24 cellular contexts compared by ENCODE assay signal in genomic region chr1:194175251-194175650, GRCh38.
"Had no signal": no experiment of that assay in that cellular context is flagged by ENCODE, and none has a peak within 500 bp of the region (broad histone marks: within the 10 kb centered on the region; RNA-seq: fewer than 3 reads in every experiment).

No MANE protein-coding gene starts in this region.

- H3K36me3 Mint-ChIP-seq: naive thymus-derived CD8-positive, alpha-beta T cell; stimulated activated memory B cell treated with anti-CD40 and anti-IgM and Interleukin-4, amounts not matched to agents 10 μg/mL and 1 μg/mL and 100 μg/mL, for 72 hours had no signal

- H3K36me3 ChIP-seq: ascending aorta, breast epithelium, esophagus squamous epithelium, neutrophil, pancreas, thoracic aorta, upper lobe of left lung had no signal

- H3K9me3 Mint-ChIP-seq: stimulated activated memory B cell treated with anti-CD40 and anti-IgM and Interleukin-4, amounts not matched to agents 10 μg/mL and 1 μg/mL and 100 μg/mL, for 72 hours had no signal

- H3K4me1 Mint-ChIP-seq: activated CD4-positive, alpha-beta T cell treated with anti-CD3 and anti-CD28 coated beads, Interleukin-2, amount 10 ng/mL, durations not matched to agents 7 days and 5 days; naive thymus-derived CD8-positive, alpha-beta T cell; stimulated activated memory B cell treated with anti-CD40 and anti-IgM and Interleukin-4, amounts not matched to agents 10 μg/mL and 1 μg/mL and 100 μg/mL, for 72 hours had no signal

- H3K27ac ChIP-seq: ascending aorta, breast epithelium, esophagus squamous epithelium, hepatocyte, neutrophil, pancreas, thoracic aorta, upper lobe of left lung had no signal

- H3K27me3 ChIP-seq: ascending aorta, breast epithelium, esophagus squamous epithelium, hepatocyte, neutrophil, pancreas, upper lobe of left lung had no signal

- H3K4me1 ChIP-seq: ascending aorta, breast epithelium, esophagus squamous epithelium, pancreas, upper lobe of left lung had no signal

- H3K4me3 Mint-ChIP-seq: activated CD4-positive, alpha-beta T cell treated with anti-CD3 and anti-CD28 coated beads, Interleukin-2, amount 10 ng/mL, durations not matched to agents 7 days and 5 days; activated T-cell treated with anti-CD3 and anti-CD28 coated beads, Interleukin-2, amount 50 U/mL, for 4 hours; dendritic cell treated with granulocyte-macrophage colony-stimulating factor and Interleukin-4, amounts not matched to agents 40 ng/mL and 50 ng/mL, for 4 days; naive thymus-derived CD8-positive, alpha-beta T cell; stimulated activated memory B cell treated with anti-CD40 and anti-IgM and Interleukin-4, amounts not matched to agents 10 μg/mL and 1 μg/mL and 100 μg/mL, for 72 hours had no signal

- H3K27ac Mint-ChIP-seq: activated CD4-positive, alpha-beta T cell treated with anti-CD3 and anti-CD28 coated beads, Interleukin-2, amount 10 ng/mL, durations not matched to agents 7 days and 5 days; dendritic cell treated with granulocyte-macrophage colony-stimulating factor and Interleukin-4, amounts not matched to agents 40 ng/mL and 50 ng/mL, for 4 days; naive thymus-derived CD8-positive, alpha-beta T cell; stimulated activated memory B cell treated with anti-CD40 and anti-IgM and Interleukin-4, amounts not matched to agents 10 μg/mL and 1 μg/mL and 100 μg/mL, for 72 hours had no signal

- H3K4me2 ChIP-seq: hepatocyte had no signal

- H2AFZ ChIP-seq: hepatocyte had no signal

- ATAC-seq: activated CD4-positive, CD25-positive, alpha-beta regulatory T cell treated with anti-CD3 and anti-CD28 coated beads, Interleukin-2, amount 50 U/mL, for 24 hours; activated T-cell treated with anti-CD3 and anti-CD28 coated beads, Interleukin-2, amount 50 U/mL, for 4 hours; left ventricle myocardium superior; naive thymus-derived CD8-positive, alpha-beta T cell; pancreas; sciatic nerve; stimulated activated memory B cell treated with anti-CD40 and anti-IgM and Interleukin-4, amounts not matched to agents 10 μg/mL and 1 μg/mL and 100 μg/mL, for 72 hours had no signal

- DNase-seq: activated CD4-positive, alpha-beta T cell treated with anti-CD3 and anti-CD28 coated beads, Interleukin-2, amount 10 ng/mL, durations not matched to agents 7 days and 5 days; activated CD8-positive, alpha-beta memory T cell treated with anti-CD3 and anti-CD28 coated beads, Interleukin-2, amount 50 U/mL, for 4 hours; activated effector memory CD4-positive, alpha-beta T cell treated with Interleukin-2 at 50 U/mL for 16 hours; activated naive CD4-positive, alpha-beta T cell treated with anti-CD3 and anti-CD28 coated beads, Interleukin-2, amount 50 U/mL, for 16 hours; activated T-cell treated with anti-CD3 and anti-CD28 coated beads, Interleukin-2, amount 50 U/mL, for 4 hours; cerebellar nuclear complex; effector CD8-positive, alpha-beta T cell; esophagus squamous epithelium; islet precursor cell; left ventricle myocardium superior; naive thymus-derived CD8-positive, alpha-beta T cell; pancreas; stimulated activated CD4-positive, alpha-beta T cell treated with anti-CD3 and anti-CD28 coated beads, Interleukin-4, amount 100 ng/mL, for 24 hours; T1000; upper lobe of left lung had no signal

- H3K27me3 Mint-ChIP-seq: activated CD4-positive, alpha-beta T cell treated with anti-CD3 and anti-CD28 coated beads, Interleukin-2, amount 10 ng/mL, durations not matched to agents 7 days and 5 days; dendritic cell treated with granulocyte-macrophage colony-stimulating factor and Interleukin-4, amounts not matched to agents 40 ng/mL and 50 ng/mL, for 4 days; naive thymus-derived CD8-positive, alpha-beta T cell; stimulated activated memory B cell treated with anti-CD40 and anti-IgM and Interleukin-4, amounts not matched to agents 10 μg/mL and 1 μg/mL and 100 μg/mL, for 72 hours had no signal

- H3K4me3 ChIP-seq: ascending aorta, breast epithelium, esophagus squamous epithelium, hepatocyte, pancreas, thoracic aorta, upper lobe of left lung had no signal

- H3K79me2 ChIP-seq: hepatocyte had no signal
